In genomic region chr7:143295870-143296269, GRCh38 we compare ENCODE assay signal across 1 cellular context.
A peak's percentile ranks its signal among the peaks of the same experiment; 100 is the strongest.
TF ChIP-seq lines count a peak whose summit lies in the region.

No MANE protein-coding gene starts in this region.

TF ChIP-seq in SK-N-SH, 30 proteins besides CTCF, POLR2A, EP300 and RAD21 (continued from another document):
- TF ChIP-seq REST (IDR thresholded peaks at IDR 0.05; ENCODE audit: low read depth, low read length) (no peak), ZBTB33 (IDR thresholded peaks at IDR 0.05; ENCODE audit: borderline replicate concordance, low read depth) (no peak), POLR2AphosphoS5 (IDR thresholded peaks at IDR 0.05; ENCODE audit: low read depth, low read length) (no peak), TAF1 (IDR thresholded peaks at IDR 0.05; ENCODE audit: borderline replicate concordance, low read depth, low read length) (no peak), PBX3 (IDR thresholded peaks at IDR 0.05) (peak; percentile 57; the same call in 1 of the 2 replicates), GABPA (IDR thresholded peaks at IDR 0.05; ENCODE audit: low read depth) (no peak), RXRA (IDR thresholded peaks at IDR 0.05; ENCODE audit: borderline replicate concordance, low read depth) (no peak), MXI1 (IDR thresholded peaks at IDR 0.05; ENCODE audit: low read depth, low read length) (no peak), NFIC (IDR thresholded peaks at IDR 0.05; ENCODE audit: borderline replicate concordance) (no peak), JUND (IDR thresholded peaks at IDR 0.05) (peak; percentile 51; the same call in 1 of the 2 replicates), EZH2phosphoT487 (IDR thresholded peaks at IDR 0.05; ENCODE audit: borderline replicate concordance, low read depth) (no peak), CHD2 (IDR thresholded peaks at IDR 0.05; ENCODE audit: low read length, partially characterized antibody) (no peak), FOXM1 (IDR thresholded peaks at IDR 0.05; ENCODE audit: low read depth) (no peak), GATA2 (CRISPR knock-in tag; IDR thresholded peaks at IDR 0.05) (no peak), TCF12 (IDR thresholded peaks at IDR 0.05) (no peak), MEF2A (IDR thresholded peaks at IDR 0.05; ENCODE audit: borderline replicate concordance, low read depth) (no peak), IRF3 (IDR thresholded peaks at IDR 0.05; ENCODE audit: low read depth, low read length) (no peak)
TF ChIP-seq in SK-N-SH: peak in this region for 3.
